In genomic region chr1:58929667-58930325, GRCh38 we compare ENCODE assay signal across 2 cellular contexts.
TF ChIP-seq lines count a peak whose summit lies in the region.

No MANE protein-coding gene starts in this region.

TF ChIP-seq in Ishikawa, 13 proteins besides CTCF, POLR2A, EP300 and RAD21 (continued from another document):
- TF ChIP-seq REST (IDR thresholded peaks at IDR 0.05; ENCODE audit: low read depth): no peak
- no peak for TF ChIP-seq TAF1 (IDR thresholded peaks at IDR 0.05; ENCODE audit: low read depth)
- TF ChIP-seq ZBTB7A (IDR thresholded peaks at IDR 0.05; ENCODE audit: low read depth): no peak
- no peak for TF ChIP-seq NFIC (IDR thresholded peaks at IDR 0.05)
- TF ChIP-seq MAX (IDR thresholded peaks at IDR 0.05): no peak
- TF ChIP-seq USF1 (IDR thresholded peaks at IDR 0.05): no peak
- TF ChIP-seq YY1 (IDR thresholded peaks at IDR 0.05; ENCODE audit: low read depth): no peak

TF ChIP-seq in H1, 55 proteins besides CTCF, POLR2A, EP300 and RAD21 (continued from another document):
- TF ChIP-seq SRF (IDR thresholded peaks at IDR 0.05; ENCODE audit: low read depth, low read length) (no peak), MAFK (IDR thresholded peaks at IDR 0.05; ENCODE audit: low read depth, low read length) (no peak), CBX5 (IDR thresholded peaks at IDR 0.05; ENCODE audit: low read depth, low read length) (no peak), SIN3A (conservative IDR thresholded peaks at IDR 0.05 in 1 of 2, IDR thresholded peaks at IDR 0.05 in 1 of 2; ENCODE audit: low read depth in 1 of 2, low read length in 2 of 2) (no peak), PHF8 (conservative IDR thresholded peaks at IDR 0.05; ENCODE audit: low read depth, low read length) (no peak), SP4 (IDR thresholded peaks at IDR 0.05; ENCODE audit: low read length) (no peak), EZH2 (IDR thresholded peaks at IDR 0.05; ENCODE audit: low read depth, low read length, severe bottlenecking) (no peak), ZNF274 (IDR thresholded peaks at IDR 0.05; ENCODE audit: borderline replicate concordance, extremely low read depth, low read length) (no peak), CREB1 (IDR thresholded peaks at IDR 0.05) (no peak), TCF12 (IDR thresholded peaks at IDR 0.05; ENCODE audit: low read depth, low read length) (no peak)
